ENCODE assay signal across 18 cellular contexts in the genomic region with DNA sequence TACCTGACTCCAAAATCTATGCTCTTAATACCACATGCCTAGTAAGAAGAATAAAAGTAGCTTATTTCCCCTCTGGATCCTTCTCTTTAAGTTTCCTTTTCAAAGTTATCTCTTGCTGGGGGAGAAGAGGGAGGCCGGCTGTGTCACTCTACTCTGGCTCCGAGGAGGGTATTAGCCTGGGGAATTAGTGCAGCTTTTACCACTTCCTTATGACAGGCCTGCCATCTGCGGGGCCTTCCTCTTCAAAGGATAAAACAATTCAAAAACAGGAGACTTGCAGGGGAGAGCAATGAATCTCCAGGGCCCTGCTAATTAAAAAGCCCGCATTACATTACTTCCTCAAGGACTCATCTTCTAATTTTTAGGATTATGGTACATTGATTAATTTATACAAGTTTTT.
DNase-seq lines count a peak whose midpoint lies in the region; TF ChIP-seq lines count a peak whose summit lies in the region.
"Had no signal": no experiment of that assay in that cellular context is flagged by ENCODE, and none has a peak within 500 bp of the region (broad histone marks: within the 10 kb centered on the region; RNA-seq: fewer than 3 reads in every experiment).

No MANE protein-coding gene starts in this region.

- no peaks in the 10 kb centered on the region for H3K27me3 ChIP-seq in prostate gland (replicated peaks; ENCODE audit: insufficient read depth)

- no peak overlapping the region for H3K4me3 ChIP-seq in prostate gland
- H3K4me3 ChIP-seq: K562, PC-9 had no signal

- TF ChIP-seq POLR2A in prostate gland (IDR thresholded peaks at IDR 0.05) = no peak

- 47% methylated on average over 4 of the region's 4 CpGs for WGBS in prostate gland

- H3K4me1 ChIP-seq in prostate gland (replicated peaks) = no peaks in the 10 kb centered on the region

- intact Hi-C loops in prostate gland (cut with DNase I) = no loop called here

- H3K36me3 ChIP-seq in prostate gland = no peaks in the 10 kb centered on the region

- no peak for TF ChIP-seq CTCF in prostate gland (IDR thresholded peaks at IDR 0.05)

- peak; percentile 9 for DNase-seq in activated CD8-positive, alpha-beta memory T cell treated with anti-CD3 and anti-CD28 coated beads for 24 hours
- DNase-seq in activated CD8-positive, alpha-beta memory T cell treated with anti-CD3 and anti-CD28 coated beads, Interleukin-2, amount 50 U/mL, for 4 hours = no peak
- peak; percentile 80 for DNase-seq in NCI-H524 treated with DMSO at 0.1 percent for 48 hours (lab: John Stamatoyannopoulos, UW)
- peak; percentile 20 for DNase-seq in mesenteric fat pad (ENCODE audit: low spot score)
- DNase-seq in LoVo (ENCODE audit: low spot score) = no peak
- no peak for DNase-seq in AG08395 (ENCODE audit: low spot score)
- DNase-seq in prostate gland (ENCODE audit: low spot score) = no peak
- no peak for DNase-seq in NCI-H2029 (lab: John Stamatoyannopoulos, UW)
- DNase-seq: C1 segment of cervical spinal cord, DMS79, NCI-H1092, NCI-H1436 treated with DMSO at 0.1 percent for 48 hours, NCI-H2029 treated with DMSO at 0.1 percent for 48 hours, NCI-H774, PC-9, SIG-M5 had no signal

- H3K27ac ChIP-seq in prostate gland = no peak overlapping the region
- H3K27ac ChIP-seq: PC-9, RWPE1 had no signal

- H3K9me3 ChIP-seq in prostate gland = no peaks in the 10 kb centered on the region

Comparison
In these comparisons a context has a peak if more than half of its experiments do, and no peak if none do; other contexts are left out.
1. DNase-seq: peak in activated CD8-positive, alpha-beta memory T cell treated with anti-CD3 and anti-CD28 coated beads for 24 hours (single experiment), NCI-H524 treated with DMSO at 0.1 percent for 48 hours (single experiment) and mesenteric fat pad (single experiment); none in activated CD8-positive, alpha-beta memory T cell treated with anti-CD3 and anti-CD28 coated beads, Interleukin-2, amount 50 U/mL, for 4 hours (single experiment), LoVo (single experiment), AG08395 (single experiment), prostate gland (single experiment) and NCI-H2029 (single experiment).